Comparison of ENCODE assay signal across 8 cellular contexts in genomic region chr13:23433171-23434153, GRCh38. TPM values are rescaled to one million over a fixed set of nuclear protein-coding genes. Genes with fewer than 3 reads are reported as not detected.
DNase-seq lines count a peak whose midpoint lies in the region; ATAC-seq, FAIRE-seq and TF ChIP-seq lines count a peak whose summit lies in the region.

TSS of gene SACS (minus strand) at chr13:23433702. CDS start at chr13:23411239, 22,463 bp downstream.

- DNase-seq in AG08396 (ENCODE audit: low spot score) (peak; percentile 28), HFFc6 (peak; percentile 65), WERI-Rb-1 (peak; percentile 68), frontal cortex (ENCODE audit: low spot score in 2 of 2) (peak; percentile 24 to 28)
- no peak for DNase-seq in effector CD4-positive, alpha-beta T cell

- H3K9me3 ChIP-seq in WERI-Rb-1 (ENCODE audit: severe bottlenecking): no peaks in the 10 kb centered on the region

- peak within 1 kb of the TSS; percentile 74 for H3K27ac ChIP-seq in WERI-Rb-1

- H3K27me3 ChIP-seq in WERI-Rb-1 (ENCODE audit: insufficient read depth, low read depth, severe bottlenecking): no peaks in the 10 kb centered on the region

- TF ChIP-seq CTCF in HFFc6 (IDR thresholded peaks at IDR 0.05) (no peak), WERI-Rb-1 (IDR thresholded peaks at IDR 0.05; ENCODE audit: low read depth, low read length) (no peak), nephron (IDR thresholded peaks at IDR 0.05; ENCODE audit: unreplicated experiment in 3 of 3) (no peak)

- peaks cover 16% of the 10 kb centered on the region for H3K36me3 ChIP-seq in WERI-Rb-1

- ATAC-seq in HG03520 (IDR thresholded peaks at IDR 0.05; ENCODE audit: unreplicated experiment): no peak
- no peak for ATAC-seq in HG03378 (IDR thresholded peaks at IDR 0.05; ENCODE audit: unreplicated experiment)

- H3K4me3 ChIP-seq in WERI-Rb-1 (ENCODE audit: low read depth, low read length): peak within 1 kb of the TSS; percentile 97

- H3K4me1 Mint-ChIP-seq in HFFc6 (ENCODE audit: low read depth) (peaks cover 36% of the 10 kb centered on the region), nephron (peaks cover 42% of the 10 kb centered on the region)

- FAIRE-seq in frontal cortex (lab: Jason Lieb, UNC): no peak

- peak within 1 kb of the TSS; percentile 92 for H3K27ac Mint-ChIP-seq in HFFc6
- H3K27ac Mint-ChIP-seq in nephron: peak within 1 kb of the TSS; percentile 67 to 79 (median 78)

- H3K36me3 Mint-ChIP-seq in HFFc6 (ENCODE audit: low read depth) (no peaks in the 10 kb centered on the region), nephron (ENCODE audit: low read depth) (no peaks in the 10 kb centered on the region)

- H3K4me3 Mint-ChIP-seq in HFFc6: peak within 1 kb of the TSS; percentile 98
- peak within 1 kb of the TSS; percentile 92 to 98 (median 93) for H3K4me3 Mint-ChIP-seq in nephron

- H3K9me3 Mint-ChIP-seq in HFFc6 (no peaks in the 10 kb centered on the region), nephron (no peaks in the 10 kb centered on the region)

- no peaks in the 10 kb centered on the region; the same call in 1 of the 2 replicates for H3K27me3 Mint-ChIP-seq in HFFc6 (ENCODE audit: insufficient read depth)
- H3K27me3 Mint-ChIP-seq in nephron (ENCODE audit: low read depth): peaks cover 4% of the 10 kb centered on the region

RNA-seq across cellular contexts. Expression of gene SACS, which starts in this region (rescaled TPM):
- 10 to 100 TPM; 43.9 to 50.9 (median 47.1) TPM for total RNA-seq in HFFc6 (2021; fragmentation: NEBNext Ultra II Directional; extraction: Animal tissue kit (Norgen Biotek cat#: 25700))
- 154 TPM for total RNA-seq in frontal cortex
